Comparison of ENCODE assay signal across 15 cellular contexts in the genomic region with DNA sequence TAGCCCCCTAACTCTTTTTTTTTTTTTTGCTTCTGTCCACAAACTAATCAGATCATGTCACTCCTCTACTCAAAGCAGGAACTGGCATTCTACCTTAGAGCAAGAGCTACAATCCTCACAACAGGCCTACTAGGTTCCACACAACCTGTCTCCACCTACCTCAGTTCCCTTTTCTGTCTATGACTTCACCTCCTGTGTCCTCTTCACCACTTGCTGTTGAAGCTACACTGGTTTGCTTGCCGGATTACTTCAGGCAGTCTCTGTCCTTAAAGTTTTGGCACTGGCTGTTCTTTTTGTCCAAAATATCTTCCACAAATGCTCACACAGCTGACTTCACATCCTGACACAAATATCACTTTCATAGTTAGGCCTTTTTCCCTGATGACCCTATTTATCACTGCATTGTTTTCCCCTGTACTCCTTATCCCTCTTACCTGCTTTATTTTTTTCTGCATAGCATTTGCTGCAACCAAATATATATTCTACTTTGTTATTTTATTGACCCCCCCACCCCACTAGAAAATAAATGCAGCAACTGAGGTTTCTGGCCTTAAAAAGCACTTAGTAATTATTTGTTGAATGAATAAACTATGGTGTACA.
DNase-seq lines count a peak whose midpoint lies in the region; ATAC-seq, FAIRE-seq and TF ChIP-seq lines count a peak whose summit lies in the region.
"Had no signal": no experiment of that assay in that cellular context is flagged by ENCODE, and none has a peak within 500 bp of the region (broad histone marks: within the 10 kb centered on the region; RNA-seq: fewer than 3 reads in every experiment).

No MANE protein-coding gene starts in this region.

- peaks cover 72% of the 10 kb centered on the region for H3K4me1 Mint-ChIP-seq in activated T-helper 17 cell treated with anti-CD3 and anti-CD28 coated beads, Interleukin-2, amount 50 U/mL, for 72 hours
- H3K4me1 Mint-ChIP-seq in immature natural killer cell, result peaks cover 88 to 98% of the 10 kb centered on the region in 2 donors

- ATAC-seq in activated naive CD4-positive, alpha-beta T cell treated with anti-CD3 and anti-CD28 coated beads, Interleukin-2, amount 50 U/mL, for 72 hours, result no peak
- ATAC-seq in activated T-helper 17 cell treated with anti-CD3 and anti-CD28 coated beads, Interleukin-2, amount 50 U/mL, for 72 hours (replicated peaks), result peak; percentile 25
- ATAC-seq in aorta (ENCODE audit: low FRiP score), result peak; percentile 34
- ATAC-seq in pancreas, result no peak
- no peak for ATAC-seq in GM19395 (IDR thresholded peaks at IDR 0.05; ENCODE audit: unreplicated experiment)

- 8 to 26% methylated on average over 1 of the region's 1 CpG for WGBS in aorta, 2 donors
- WGBS in pancreas, 2 donors, result 36 to 52% methylated on average over 1 of the region's 1 CpG

- no peak for TF ChIP-seq CTCF in pancreas (IDR thresholded peaks at IDR 0.05)

- no peaks in the 10 kb centered on the region for H3K36me3 ChIP-seq in aorta (ENCODE audit: control insufficient read depth in 1 of 2, insufficient read depth in 2 of 2, low read length in 1 of 2)
- no peaks in the 10 kb centered on the region for H3K36me3 ChIP-seq in pancreas

- peaks cover 8 to 16% of the 10 kb centered on the region in 2 donors for H3K4me1 ChIP-seq in aorta (ENCODE audit: control insufficient read depth in 1 of 2, insufficient read depth in 2 of 2, low read length in 2 of 2)
- peaks cover 21 to 74% (median 60%) of the 10 kb centered on the region in 3 donors for H3K4me1 ChIP-seq in pancreas

- intact Hi-C loops in aorta (cut with DNase I) (loop anchor here in 1 of 2 donors (10.0 kb wide), 1 partner anchor 56 kb away; no protein-coding TSS in a partner anchor), pancreas (cut with DNase I) (loop anchor here in 1 of 3 donors (10.0 kb wide), 1 partner anchor 66 kb away; no protein-coding TSS in a partner anchor)

- H3K9me3 Mint-ChIP-seq in activated naive CD4-positive, alpha-beta T cell treated with anti-CD3 and anti-CD28 coated beads, Interleukin-2, amount 50 U/mL, for 72 hours, result peaks cover 0 to 4% of the 10 kb centered on the region in 2 donors
- H3K9me3 Mint-ChIP-seq in activated T-helper 17 cell treated with anti-CD3 and anti-CD28 coated beads, Interleukin-2, amount 50 U/mL, for 72 hours, result peaks cover 4% of the 10 kb centered on the region
- H3K9me3 Mint-ChIP-seq in immature natural killer cell, result no peaks in the 10 kb centered on the region

- no peak for FAIRE-seq in pancreas (lab: Jason Lieb, UNC)
- FAIRE-seq: bronchial epithelial cell, HTR-8/SVneo, islet of Langerhans had no signal

- H3K4me3 ChIP-seq in aorta (ENCODE audit: low read length in 2 of 2) (no peak overlapping the region), pancreas (no peak overlapping the region)

- H3K9me3 ChIP-seq in aorta (ENCODE audit: control insufficient read depth, low read length) (no peaks in the 10 kb centered on the region), pancreas (no peaks in the 10 kb centered on the region)

- DNase-seq in activated naive CD4-positive, alpha-beta T cell treated with anti-CD3 and anti-CD28 coated beads, Interleukin-2, amount 50 U/mL, for 72 hours (ENCODE audit: low spot score in 2 of 2), result no peak
- no peak for DNase-seq in activated naive CD4-positive, alpha-beta T cell (lab: John Stamatoyannopoulos, UW)
- no peak for DNase-seq in immature natural killer cell
- no peak for DNase-seq in aorta
- DNase-seq in pancreas, result no peak
- no peak for DNase-seq in NCI-H128 (lab: John Stamatoyannopoulos, UW; ENCODE audit: unreplicated experiment)
- DNase-seq: EL; NCI-H1694 treated with DMSO at 0.1 percent for 48 hours; nucleus accumbens; stimulated activated CD4-positive, alpha-beta T cell treated with anti-CD3 and anti-CD28 coated beads, Interleukin-2, amount 100 ng/mL, for 48 hours had no signal

- no peaks in the 10 kb centered on the region for H3K36me3 Mint-ChIP-seq in activated naive CD4-positive, alpha-beta T cell treated with anti-CD3 and anti-CD28 coated beads, Interleukin-2, amount 50 U/mL, for 72 hours
- peaks cover 25% of the 10 kb centered on the region for H3K36me3 Mint-ChIP-seq in activated T-helper 17 cell treated with anti-CD3 and anti-CD28 coated beads, Interleukin-2, amount 50 U/mL, for 72 hours (ENCODE audit: low read depth)
- H3K36me3 Mint-ChIP-seq in immature natural killer cell, result no peaks in the 10 kb centered on the region

- H3K4me3 Mint-ChIP-seq in activated T-helper 17 cell treated with anti-CD3 and anti-CD28 coated beads, Interleukin-2, amount 50 U/mL, for 72 hours, result peak overlapping the region; percentile 72
- peak overlapping the region; percentile 19 to 74 (median 57) for H3K4me3 Mint-ChIP-seq in immature natural killer cell

- H3K27ac ChIP-seq in aorta (ENCODE audit: low read depth in 1 of 2, low read length in 2 of 2) (no peak overlapping the region), pancreas (no peak overlapping the region)

- no peaks in the 10 kb centered on the region for H3K27me3 Mint-ChIP-seq in activated T-helper 17 cell treated with anti-CD3 and anti-CD28 coated beads, Interleukin-2, amount 50 U/mL, for 72 hours
- H3K27me3 Mint-ChIP-seq in immature natural killer cell (ENCODE audit: low read depth in 3 of 3), result peaks cover 0 to 2% (median 0%) of the 10 kb centered on the region in 3 donors

- H3K27me3 ChIP-seq in aorta (ENCODE audit: control insufficient read depth in 1 of 2, insufficient read depth in 2 of 2, low read length in 1 of 2), result no peaks in the 10 kb centered on the region
- H3K27me3 ChIP-seq in pancreas, result no peaks in the 10 kb centered on the region

- peak overlapping the region; percentile 58 to 69 for H3K27ac Mint-ChIP-seq in activated naive CD4-positive, alpha-beta T cell treated with anti-CD3 and anti-CD28 coated beads, Interleukin-2, amount 50 U/mL, for 72 hours
- H3K27ac Mint-ChIP-seq in activated T-helper 17 cell treated with anti-CD3 and anti-CD28 coated beads, Interleukin-2, amount 50 U/mL, for 72 hours, result peak overlapping the region; percentile 65
- H3K27ac Mint-ChIP-seq in immature natural killer cell, result peak overlapping the region; percentile 34 to 79 (median 58)

Comparison
In these comparisons a context has a peak if more than half of its experiments do, and no peak if none do; other contexts are left out.
1. ATAC-seq: peak in activated T-helper 17 cell treated with anti-CD3 and anti-CD28 coated beads, Interleukin-2, amount 50 U/mL, for 72 hours (single experiment) and aorta (single experiment); none in activated naive CD4-positive, alpha-beta T cell treated with anti-CD3 and anti-CD28 coated beads, Interleukin-2, amount 50 U/mL, for 72 hours (0 of 2), pancreas (0 of 4) and GM19395 (single experiment).
2. Peak in every context shown above with its lines, with median percentiles within 50 percentile points of each other: H3K27ac Mint-ChIP-seq.